ENCODE assay signal across 8 cellular contexts in the genomic region with DNA sequence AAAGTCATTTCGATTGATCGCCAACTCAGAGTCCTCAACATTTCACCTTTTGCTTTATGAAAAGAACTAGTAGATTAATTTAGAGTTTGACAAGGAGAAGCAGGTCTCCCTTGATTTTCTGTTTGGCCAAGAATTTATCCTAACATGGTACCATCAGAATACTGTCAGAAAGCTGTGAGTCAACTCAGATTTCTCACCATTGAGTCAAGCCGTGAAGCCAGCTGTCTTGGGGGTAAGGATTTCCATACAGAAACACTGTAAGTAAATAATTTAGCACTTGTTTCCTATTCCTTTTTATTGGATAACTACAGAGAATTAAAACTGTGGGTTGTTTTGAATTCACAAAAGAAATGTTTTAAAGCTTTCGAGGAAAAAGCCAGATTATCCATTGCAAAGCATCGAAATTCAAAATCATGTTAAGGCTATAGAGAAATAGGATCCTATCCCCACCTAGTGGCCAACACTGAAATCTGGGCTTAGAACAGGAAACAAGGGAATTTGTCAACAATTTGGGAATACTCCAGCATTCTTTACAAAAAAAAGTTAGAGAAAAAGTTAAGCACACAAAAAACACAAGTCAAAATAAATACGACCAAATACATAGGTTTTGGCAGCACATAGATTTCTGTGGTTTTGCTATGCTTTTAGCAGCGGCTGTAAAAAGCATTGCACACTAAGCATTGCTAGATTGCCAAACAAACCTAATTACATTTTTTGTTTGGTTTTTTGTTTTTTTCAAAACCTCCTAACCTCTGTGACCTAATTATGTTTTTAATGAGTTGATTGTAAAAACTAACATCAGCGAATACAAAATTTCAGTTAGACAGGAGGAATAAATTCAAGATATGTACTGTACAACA. TPM values are rescaled to one million over a fixed set of nuclear protein-coding genes. Genes with fewer than 3 reads are reported as not detected.
A peak's percentile ranks its signal among the peaks of the same experiment; 100 is the strongest.
DNase-seq lines count a peak whose midpoint lies in the region; FAIRE-seq and TF ChIP-seq lines count a peak whose summit lies in the region.

No MANE protein-coding gene starts in this region.

- intact Hi-C loops in endothelial cell of umbilical vein (cut with micrococcal nuclease) = loop anchor here (1.0 kb wide), 1 partner anchor 134 kb away; no protein-coding TSS in a partner anchor

- H3K36me3 ChIP-seq in ACC112 (ENCODE audit: insufficient read depth, low read length) (no peaks in the 10 kb centered on the region), endothelial cell of umbilical vein (ENCODE audit: control insufficient read depth in 2 of 2, extremely low read depth in 1 of 2, insufficient read depth in 2 of 2, low read length in 2 of 2) (no peaks in the 10 kb centered on the region), osteoblast (ENCODE audit: insufficient read depth, low read length) (no peaks in the 10 kb centered on the region)

- dilution Hi-C loops in endothelial cell of umbilical vein (cut with MboI; ENCODE audit: extremely low pct_ligation_motif_present, low sequenced_read_pairs) = no loop called here

- H4K20me1 ChIP-seq in endothelial cell of umbilical vein (replicated peaks; ENCODE audit: control insufficient read depth, extremely low read depth, insufficient read depth, low read length) (no peaks in the 10 kb centered on the region), osteoblast (ENCODE audit: insufficient read depth, low read length) (no peaks in the 10 kb centered on the region)

- H2AFZ ChIP-seq in ACC112 (ENCODE audit: low read length, unreplicated experiment) (no peak overlapping the region), endothelial cell of umbilical vein (ENCODE audit: low read depth, low read length) (no peak overlapping the region), osteoblast (ENCODE audit: low read length) (no peak overlapping the region)

- H3K9ac ChIP-seq in endothelial cell of umbilical vein (replicated peaks; ENCODE audit: extremely low read depth, insufficient read depth, low read length) = no peak overlapping the region

- peak; percentile 69 for DNase-seq in NCI-H82 (lab: John Stamatoyannopoulos, UW)
- DNase-seq in endothelial cell of umbilical vein (ENCODE audit: low read depth, low spot score) = peak; percentile 49
- DNase-seq in osteoblast (ENCODE audit: insufficient read length, low spot score, missing footprints) = no peak
- no peak for DNase-seq in COLO668 (lab: John Stamatoyannopoulos, UW; ENCODE audit: unreplicated experiment)
- no peak for DNase-seq in stimulated activated CD4-positive, alpha-beta T cell treated with anti-CD3 and anti-CD28 coated beads, Interleukin-4, amount 100 ng/mL, for 1 hour
- no peak for DNase-seq in cortex of kidney (lab: John Stamatoyannopoulos, UW)

- H3K27ac ChIP-seq in ACC112 (ENCODE audit: low read depth, low read length) (no peak overlapping the region), endothelial cell of umbilical vein (ENCODE audit: insufficient read depth, low read depth, low read length) (no peak overlapping the region), osteoblast (ENCODE audit: low read depth, low read length) (no peak overlapping the region)

- no peaks in the 10 kb centered on the region for H3K9me1 ChIP-seq in endothelial cell of umbilical vein (replicated peaks; ENCODE audit: control insufficient read depth, extremely low read depth, insufficient read depth, low read length)

- FAIRE-seq in endothelial cell of umbilical vein (lab: Jason Lieb, UNC) = peak; percentile 92

- H3K9me3 ChIP-seq in endothelial cell of umbilical vein (replicated peaks; ENCODE audit: control insufficient read depth, insufficient read depth, low read length) (no peaks in the 10 kb centered on the region), osteoblast (ENCODE audit: low read depth, low read length) (peaks cover 3% of the 10 kb centered on the region)

- TF ChIP-seq CTCF in GM12873 (IDR thresholded peaks at IDR 0.05; ENCODE audit: insufficient read depth, low read depth, low read length, missing control alignments) (peak; percentile 75), endothelial cell of umbilical vein (IDR thresholded peaks at IDR 0.05; ENCODE audit: extremely low read depth in 1 of 2, insufficient read depth in 1 of 2, low read depth in 1 of 2, low read length in 2 of 2) (peak; percentile 66 to 69), osteoblast (IDR thresholded peaks at IDR 0.05; ENCODE audit: extremely low read depth, low read depth, low read length) (peak; percentile 82)

- H3K4me2 ChIP-seq in endothelial cell of umbilical vein (ENCODE audit: insufficient read depth, low read length) (no peak overlapping the region), osteoblast (ENCODE audit: insufficient read depth, low read length) (no peak overlapping the region)

- H3K27me3 ChIP-seq in ACC112 (ENCODE audit: insufficient read depth, low read length) = peaks cover 25% of the 10 kb centered on the region
- H3K27me3 ChIP-seq in endothelial cell of umbilical vein (ENCODE audit: control insufficient read depth in 2 of 2, insufficient read depth in 2 of 2, low read length in 2 of 2) = peaks cover 10 to 27% of the 10 kb centered on the region in 2 experiments
- peaks cover 16% of the 10 kb centered on the region for H3K27me3 ChIP-seq in osteoblast (ENCODE audit: insufficient read depth, low read length)

- H3K4me1 ChIP-seq in ACC112 (ENCODE audit: control insufficient read depth, insufficient read depth, low read length, unreplicated experiment) = peaks cover 3% of the 10 kb centered on the region
- no peaks in the 10 kb centered on the region for H3K4me1 ChIP-seq in endothelial cell of umbilical vein (ENCODE audit: control insufficient read depth, extremely low read depth, insufficient read depth, low read length)
- no peaks in the 10 kb centered on the region for H3K4me1 ChIP-seq in osteoblast (ENCODE audit: insufficient read depth, low read length)

- POLR2A ChIA-PET in endothelial cell of umbilical vein (lab: Charles Lee) = no interaction called here

- H3K79me2 ChIP-seq in ACC112 (ENCODE audit: control insufficient read depth, insufficient read depth, low read length, unreplicated experiment) = no peaks in the 10 kb centered on the region
- H3K79me2 ChIP-seq in endothelial cell of umbilical vein (ENCODE audit: control insufficient read depth, insufficient read depth, low read length) = no peaks in the 10 kb centered on the region
- no peaks in the 10 kb centered on the region for H3K79me2 ChIP-seq in osteoblast (ENCODE audit: insufficient read depth, low read length)

- TF ChIP-seq POLR2A in endothelial cell of umbilical vein (IDR thresholded peaks at IDR 0.05; ENCODE audit: low read depth, low read length) = no peak

- H3K4me3 ChIP-seq in ACC112 (ENCODE audit: low read depth, low read length) (0 out of 2 replicates have a peak overlapping the region, but pooled peaks have one; percentile 17), endothelial cell of umbilical vein (replicated peaks in 1 of 3; ENCODE audit: insufficient read depth in 1 of 3, low read depth in 1 of 3, low read length in 3 of 3) (no peak overlapping the region), osteoblast (ENCODE audit: insufficient read depth, low read length) (no peak overlapping the region)

- BruUV-seq in endothelial cell of umbilical vein (replicated peaks; lab: Mats Ljungman, UMichigan) = no TSS peak

- CTCF ChIA-PET in endothelial cell of umbilical vein (lab: Charles Lee) = interaction anchor here (0.8 to 4.1 kb wide), 12 partner anchors 9 to 214 kb away, joined by 3 to 22 read pairs (median 5); no protein-coding TSS in a partner anchor

TF ChIP-seq in endothelial cell of umbilical vein, 7 proteins besides CTCF, POLR2A, EP300 and RAD21 (continues in another document):
- no peak for TF ChIP-seq EZH2 (IDR thresholded peaks at IDR 0.05; ENCODE audit: borderline replicate concordance, low read depth, low read length, severe bottlenecking)

RNA-seq across cellular contexts. Expression of a gene that starts 44.2 kb away (rescaled TPM):
- total RNA-seq in endothelial cell of umbilical vein (1.3 and 1.7 TPM in 2 replicates), osteoblast (1.8 TPM in 2 replicates)
- polyA plus RNA-seq in endothelial cell of umbilical vein = 0.49 and 0.65 TPM in 2 replicates
- 0.13 and 0.24 TPM in 2 replicates for polyA plus RNA-seq in endothelial cell of umbilical vein (2011; cell fraction: cytosol; rRNA removed)
- 6.2 and 7.2 TPM in 2 replicates for polyA plus RNA-seq in endothelial cell of umbilical vein (2011; cell fraction: nucleus; rRNA removed)
- polyA plus RNA-seq in endothelial cell of umbilical vein (2012) = 0.71 and 0.84 TPM in 2 replicates
- polyA minus RNA-seq in endothelial cell of umbilical vein = 0.29 and 0.36 TPM in 2 replicates
- not detected for polyA minus RNA-seq in endothelial cell of umbilical vein (2011; cell fraction: cytosol; rRNA and poly(A)+ RNA removed)
- 0.43 and 1.3 TPM in 2 replicates for polyA minus RNA-seq in endothelial cell of umbilical vein (2011; cell fraction: nucleus; rRNA and poly(A)+ RNA removed)

RNA-seq across cellular contexts. Expression of a gene that starts 52.4 kb away (rescaled TPM):
- total RNA-seq in endothelial cell of umbilical vein (43.4 and 45.6 TPM in 2 replicates), osteoblast (19.2 and 20.9 TPM in 2 replicates)
- 44.4 and 48.1 TPM in 2 replicates for polyA plus RNA-seq in endothelial cell of umbilical vein
- polyA plus RNA-seq in endothelial cell of umbilical vein (2011; cell fraction: cytosol; rRNA removed) = 27.0 and 31.7 TPM in 2 replicates
- polyA plus RNA-seq in endothelial cell of umbilical vein (2011; cell fraction: nucleus; rRNA removed) = 238 and 256 TPM in 2 replicates
- polyA plus RNA-seq in endothelial cell of umbilical vein (2012) = 30.0 and 36.3 TPM in 2 replicates
- 53.0 and 73.6 TPM in 2 replicates for polyA minus RNA-seq in endothelial cell of umbilical vein
- polyA minus RNA-seq in endothelial cell of umbilical vein (2011; cell fraction: cytosol; rRNA and poly(A)+ RNA removed) = 27.7 TPM
- 40.0 and 57.2 TPM in 2 replicates for polyA minus RNA-seq in endothelial cell of umbilical vein (2011; cell fraction: nucleus; rRNA and poly(A)+ RNA removed)

RNA-seq across cellular contexts. Expression of a gene that starts 52.6 kb away (rescaled TPM):
- 129 and 138 TPM in 2 replicates for total RNA-seq in endothelial cell of umbilical vein
- 92.2 and 99.8 TPM in 2 replicates for polyA plus RNA-seq in endothelial cell of umbilical vein
- 120 and 121 TPM in 2 replicates for polyA plus RNA-seq in endothelial cell of umbilical vein (2011; cell fraction: cytosol; rRNA removed)
- polyA plus RNA-seq in endothelial cell of umbilical vein (2011; cell fraction: nucleus; rRNA removed) = 97.1 and 112 TPM in 2 replicates
- 127 and 132 TPM in 2 replicates for polyA plus RNA-seq in endothelial cell of umbilical vein (2012)
- 116 and 119 TPM in 2 replicates for polyA minus RNA-seq in endothelial cell of umbilical vein
- 34.0 TPM for polyA minus RNA-seq in endothelial cell of umbilical vein (2011; cell fraction: cytosol; rRNA and poly(A)+ RNA removed)
- polyA minus RNA-seq in endothelial cell of umbilical vein (2011; cell fraction: nucleus; rRNA and poly(A)+ RNA removed) = 29.3 and 30.3 TPM in 2 replicates
- 108 and 109 TPM in 2 replicates for total RNA-seq in osteoblast

RNA-seq across cellular contexts. Expression of a gene that starts 56.4 kb away (rescaled TPM):
- 4.0 and 4.3 TPM in 2 replicates for total RNA-seq in endothelial cell of umbilical vein
- polyA plus RNA-seq in endothelial cell of umbilical vein = 8.2 and 8.4 TPM in 2 replicates
- polyA plus RNA-seq in endothelial cell of umbilical vein (2011; cell fraction: cytosol; rRNA removed) = 6.5 and 7.3 TPM in 2 replicates
- 8.3 and 10.3 TPM in 2 replicates for polyA plus RNA-seq in endothelial cell of umbilical vein (2011; cell fraction: nucleus; rRNA removed)
- 2.0 and 3.5 TPM in 2 replicates for polyA plus RNA-seq in endothelial cell of umbilical vein (2012)
- 0.74 and 4.0 TPM in 2 replicates for polyA minus RNA-seq in endothelial cell of umbilical vein
- 12.5 TPM for polyA minus RNA-seq in endothelial cell of umbilical vein (2011; cell fraction: cytosol; rRNA and poly(A)+ RNA removed)
- 1.4 and 3.1 TPM in 2 replicates for polyA minus RNA-seq in endothelial cell of umbilical vein (2011; cell fraction: nucleus; rRNA and poly(A)+ RNA removed)
- 2.7 and 3.3 TPM in 2 replicates for total RNA-seq in osteoblast

Comparison
In these comparisons a context has a peak if more than half of its experiments do, and no peak if none do; other contexts are left out.
1. DNase-seq: peak in NCI-H82 (single experiment) and endothelial cell of umbilical vein (single experiment); none in osteoblast (single experiment), COLO668 (single experiment), stimulated activated CD4-positive, alpha-beta T cell treated with anti-CD3 and anti-CD28 coated beads, Interleukin-4, amount 100 ng/mL, for 1 hour (single experiment) and cortex of kidney (single experiment).
2. Peak in every context shown above with its lines, with median percentiles within 50 percentile points of each other: CTCF ChIP-seq.